12 cellular contexts compared by ENCODE assay signal in genomic region chr2:112493048-112493447, GRCh38. TPM values are rescaled to one million over a fixed set of nuclear protein-coding genes. Genes with fewer than 3 reads are reported as not detected.
A peak's percentile ranks its signal among the peaks of the same experiment; 100 is the strongest.
DNase-seq lines count a peak whose midpoint lies in the region; ATAC-seq and TF ChIP-seq lines count a peak whose summit lies in the region.
"Had no signal": no experiment of that assay in that cellular context is flagged by ENCODE, and none has a peak within 500 bp of the region (broad histone marks: within the 10 kb centered on the region; RNA-seq: fewer than 3 reads in every experiment).

No MANE protein-coding gene starts in this region.

- H3K27ac ChIP-seq in cardiac muscle cell (no peak overlapping the region), heart left ventricle (no peak overlapping the region), upper lobe of left lung (no peak overlapping the region), gastrocnemius medialis (no peak overlapping the region)
- H3K27ac ChIP-seq: PC-9 had no signal

- ATAC-seq in heart left ventricle: no peak
- no peak for ATAC-seq in upper lobe of left lung (ENCODE audit: low FRiP score in 2 of 2)
- no peak for ATAC-seq in gastrocnemius medialis

- no peak for TF ChIP-seq EP300 in upper lobe of left lung (IDR thresholded peaks at IDR 0.05)

- no peak for TF ChIP-seq POLR2A in heart left ventricle (IDR thresholded peaks at IDR 0.05)
- TF ChIP-seq POLR2A in upper lobe of left lung (IDR thresholded peaks at IDR 0.05): no peak
- no peak for TF ChIP-seq POLR2A in gastrocnemius medialis (IDR thresholded peaks at IDR 0.05)

- no peaks in the 10 kb centered on the region for H3K27me3 ChIP-seq in cardiac muscle cell
- no peaks in the 10 kb centered on the region for H3K27me3 ChIP-seq in heart left ventricle
- no peaks in the 10 kb centered on the region for H3K27me3 ChIP-seq in adipocyte (replicated peaks; ENCODE audit: control insufficient read depth, insufficient read depth, low read length)
- H3K27me3 ChIP-seq in upper lobe of left lung: no peaks in the 10 kb centered on the region
- no peaks in the 10 kb centered on the region for H3K27me3 ChIP-seq in gastrocnemius medialis

- H3K9me3 ChIP-seq in cardiac muscle cell (ENCODE audit: low read depth) (no peaks in the 10 kb centered on the region), heart left ventricle (no peaks in the 10 kb centered on the region), adipocyte (ENCODE audit: control insufficient read depth, low read length) (no peaks in the 10 kb centered on the region), upper lobe of left lung (no peaks in the 10 kb centered on the region), gastrocnemius medialis (no peaks in the 10 kb centered on the region)

- WGBS in heart left ventricle, 4 donors: 90 to 94% (median 92%) methylated on average over 3 of the region's 3 CpGs
- WGBS in upper lobe of left lung, 2 donors: 74 to 91% methylated on average over 3 of the region's 3 CpGs

- H3K4me3 ChIP-seq in cardiac muscle cell: no peak overlapping the region
- no peak overlapping the region for H3K4me3 ChIP-seq in heart left ventricle
- H3K4me3 ChIP-seq in adipocyte (ENCODE audit: low read length): no peak overlapping the region
- H3K4me3 ChIP-seq in fibroblast of villous mesenchyme (ENCODE audit: low read depth, low read length): no peak overlapping the region
- no peak overlapping the region for H3K4me3 ChIP-seq in upper lobe of left lung
- H3K4me3 ChIP-seq in gastrocnemius medialis: no peak overlapping the region
- H3K4me3 ChIP-seq: PC-9 had no signal

- peak in 1 of 2 donors; percentile 13 for DNase-seq in cardiac muscle cell (ENCODE audit: low read depth in 1 of 2, low spot score in 1 of 2)
- no peak for DNase-seq in heart left ventricle
- peak; percentile 10 for DNase-seq in adipocyte (ENCODE audit: low read depth)
- DNase-seq in fibroblast of villous mesenchyme (ENCODE audit: low read depth): peak; percentile 17
- DNase-seq in NCI-H2029 (lab: John Stamatoyannopoulos, UW): no peak
- DNase-seq in effector CD4-positive, alpha-beta T cell: no peak
- DNase-seq in upper lobe of left lung: no peak
- no peak for DNase-seq in gastrocnemius medialis
- DNase-seq: activated CD4-positive, alpha-beta T cell treated with anti-CD3 and anti-CD28 coated beads, Interleukin-2, amount 50 U/mL, for 48 hours; erythroblast; NCI-H345; PC-9 had no signal

- in situ Hi-C loops in gastrocnemius medialis (cut with MboI; ENCODE audit: low sequenced_read_pairs in 4 of 4): loop anchor here in 1 of 4 donors (25.0 kb wide), 1 partner anchor 231 kb away; the partner anchor contains the start of gene ZC3H8

- TF ChIP-seq CTCF in cardiac muscle cell (IDR thresholded peaks at IDR 0.05; ENCODE audit: low read depth, low read length) (peak; percentile 17), heart left ventricle (IDR thresholded peaks at IDR 0.05) (no peak), fibroblast of villous mesenchyme (IDR thresholded peaks at IDR 0.05; ENCODE audit: insufficient read depth, low read depth, low read length) (peak; percentile 27), upper lobe of left lung (IDR thresholded peaks at IDR 0.05) (no peak), gastrocnemius medialis (IDR thresholded peaks at IDR 0.05 in 4 of 5, conservative IDR thresholded peaks at IDR 0.05 in 1 of 5) (no peak)

- intact Hi-C loops in heart left ventricle (cut with DNase I): no loop called here
- intact Hi-C loops in gastrocnemius medialis (cut with DNase I; ENCODE audit: low total_unique reads): no loop called here

- H3K4me1 ChIP-seq in cardiac muscle cell (ENCODE audit: low read depth): no peaks in the 10 kb centered on the region
- H3K4me1 ChIP-seq in heart left ventricle: peaks cover 0 to 15% (median 2%) of the 10 kb centered on the region in 12 donors
- peaks cover 16% of the 10 kb centered on the region for H3K4me1 ChIP-seq in adipocyte (ENCODE audit: control insufficient read depth, insufficient read depth, low read length)
- peaks cover 0 to 14% (median 6%) of the 10 kb centered on the region in 4 donors for H3K4me1 ChIP-seq in upper lobe of left lung
- peaks cover 0 to 26% of the 10 kb centered on the region in 2 donors for H3K4me1 ChIP-seq in gastrocnemius medialis

- H3K9ac ChIP-seq in adipocyte (ENCODE audit: low read length): no peak overlapping the region

- H3K36me3 ChIP-seq in cardiac muscle cell: peaks cover 5% of the 10 kb centered on the region
- peaks cover 0 to 25% (median 14%) of the 10 kb centered on the region in 9 donors for H3K36me3 ChIP-seq in heart left ventricle
- peaks cover 8% of the 10 kb centered on the region for H3K36me3 ChIP-seq in adipocyte (ENCODE audit: control insufficient read depth, insufficient read depth, low read length, severe bottlenecking)
- H3K36me3 ChIP-seq in upper lobe of left lung: peaks cover 0 to 12% (median 2%) of the 10 kb centered on the region in 4 donors
- H3K36me3 ChIP-seq in gastrocnemius medialis: peaks cover 0 to 10% of the 10 kb centered on the region in 2 donors

RNA-seq across cellular contexts. Expression of gene TTL, which starts 11.1 kb away (rescaled TPM):
- 21.8 and 29.7 TPM in 2 replicates for total RNA-seq in cardiac muscle cell
- polyA plus RNA-seq in cardiac muscle cell: 26.3 and 32.6 TPM in 2 replicates
- total RNA-seq in heart left ventricle: 10 to 100 TPM; 25.2 to 55.3 (median 46.6) TPM
- 10 to 100 TPM; 13.0 to 29.0 TPM for polyA plus RNA-seq in heart left ventricle
- total RNA-seq in fibroblast of villous mesenchyme: 43.5 and 63.9 TPM in 2 replicates
- 10 to 100 TPM; 11.5 to 45.4 (median 27.8) TPM for total RNA-seq in upper lobe of left lung
- 10 to 100 TPM; 33.0 to 61.0 (median 46.5) TPM for total RNA-seq in gastrocnemius medialis

RNA-seq across cellular contexts. Expression of gene POLR1B, which starts 49.2 kb away (rescaled TPM):
- total RNA-seq in cardiac muscle cell (7.8 and 12.6 TPM in 2 replicates), heart left ventricle (10 to 100 TPM in 5 of 9 donors, 1 to 10 TPM in 4; 6.0 to 15.5 (median 10.4) TPM), fibroblast of villous mesenchyme (14.8 and 16.0 TPM in 2 replicates), upper lobe of left lung (10 to 100 TPM in 5 of 6 donors, 1 to 10 TPM in 1; 6.7 to 22.5 (median 14.6) TPM), gastrocnemius medialis (10 to 100 TPM; 13.0 to 18.1 (median 13.3) TPM)
- polyA plus RNA-seq in cardiac muscle cell (8.4 and 9.9 TPM in 2 replicates), heart left ventricle (1 to 10 TPM; 3.3 to 6.5 TPM)

RNA-seq across cellular contexts. Expression of gene RGPD8, which starts 59.6 kb away (rescaled TPM):
- total RNA-seq in cardiac muscle cell (8.4 and 17.0 TPM in 2 replicates), heart left ventricle (1 to 10 TPM; 4.2 to 9.0 (median 7.0) TPM), fibroblast of villous mesenchyme (12.6 and 19.0 TPM in 2 replicates), upper lobe of left lung (10 to 100 TPM in 5 of 6 donors, 1 to 10 TPM in 1; 9.2 to 59.7 (median 20.4) TPM), gastrocnemius medialis (10 to 100 TPM in 1 of 4 donors, 1 to 10 TPM in 3; 3.8 to 11.2 (median 8.1) TPM)
- polyA plus RNA-seq in cardiac muscle cell (3.9 and 4.2 TPM in 2 replicates), heart left ventricle (1 to 10 TPM; 1.4 to 2.0 TPM)

Comparison
In these comparisons a context has a peak if more than half of its experiments do, and no peak if none do; other contexts are left out.
1. CTCF ChIP-seq: peak in cardiac muscle cell (single experiment) and fibroblast of villous mesenchyme (single experiment); none in heart left ventricle (0 of 12), upper lobe of left lung (0 of 6) and gastrocnemius medialis (0 of 5).
2. DNase-seq: peak in adipocyte (single experiment) and fibroblast of villous mesenchyme (single experiment); none in heart left ventricle (0 of 5), NCI-H2029 (single experiment), effector CD4-positive, alpha-beta T cell (single experiment), upper lobe of left lung (0 of 2) and gastrocnemius medialis (0 of 2).